Comparison of ENCODE assay signal across 8 cellular contexts in genomic region chr4:150078996-150079581, GRCh38. TPM values are rescaled to one million over a fixed set of nuclear protein-coding genes. Genes with fewer than 3 reads are reported as not detected.
DNase-seq lines count a peak whose midpoint lies in the region; ATAC-seq and TF ChIP-seq lines count a peak whose summit lies in the region.

No MANE protein-coding gene starts in this region.

- peaks cover 12% of the 10 kb centered on the region; the same call in 1 of the 2 replicates for H3K27me3 ChIP-seq in H9 (ENCODE audit: insufficient read depth, low read length)
- H3K27me3 ChIP-seq in iPS DF 6.9 (ENCODE audit: control insufficient read depth, insufficient read depth, low read length) = peaks cover 10% of the 10 kb centered on the region; the same call in 1 of the 2 replicates
- H3K27me3 ChIP-seq in gastrocnemius medialis = peaks cover 0 to 5% (median 2%) of the 10 kb centered on the region in 3 donors

- peak overlapping the region; percentile 57 to 81 for H3K4me3 Mint-ChIP-seq in H9

- WGBS in H9 (ENCODE audit: extremely low coverage, insufficient read length, low lambda C conversion rate) = no CpG with 5 or more reads among the region's 54 CpGs
- whole genome bisulfite sequencing in iPS DF 6.9 (ENCODE audit: insufficient coverage, insufficient read length) = no CpG with 5 or more reads among the region's 54 CpGs

- H4K91ac ChIP-seq in H9 (ENCODE audit: insufficient read length, low read depth, low read length) = no peak overlapping the region

- H2BK12ac ChIP-seq in H9 (ENCODE audit: insufficient read length, low read depth, low read length) = no peak overlapping the region

- ATAC-seq in gastrocnemius medialis (peak in 1 of 2 donors; percentile 53), GM21528 (IDR thresholded peaks at IDR 0.05; ENCODE audit: low FRiP score, unreplicated experiment) (no peak)

- no peak overlapping the region for H2BK20ac ChIP-seq in H9 (ENCODE audit: low read depth, low read length, poor library complexity, severe bottlenecking)

- TF ChIP-seq CTCF in H9 (conservative IDR thresholded peaks at IDR 0.05) (no peak), astrocyte of the cerebellum (IDR thresholded peaks at IDR 0.05; ENCODE audit: low read depth, low read length, missing control alignments) (no peak), gastrocnemius medialis (IDR thresholded peaks at IDR 0.05 in 4 of 5, conservative IDR thresholded peaks at IDR 0.05 in 1 of 5) (no peak)

- H2AK5ac ChIP-seq in H9 (ENCODE audit: insufficient read length, low read length) = no peak overlapping the region

- H3K36me3 Mint-ChIP-seq in H9 (ENCODE audit: insufficient read depth in 1 of 3, low read depth in 3 of 3) = no peaks in the 10 kb centered on the region

- no peak overlapping the region for H3T11ph ChIP-seq in H9 (ENCODE audit: low read length)

- H3K36me3 ChIP-seq in iPS DF 6.9 (ENCODE audit: control insufficient read depth, insufficient read depth, low read length) = no peaks in the 10 kb centered on the region
- H3K36me3 ChIP-seq in gastrocnemius medialis = no peaks in the 10 kb centered on the region

- H4K8ac ChIP-seq in H9 (replicated peaks; ENCODE audit: insufficient read length, low read depth, low read length) = no peak overlapping the region

- DNase-seq in GM03348 (ENCODE audit: low spot score) = peak; percentile 65
- peak; percentile 61 for DNase-seq in H9
- DNase-seq in NCI-H460 (ENCODE audit: extremely low read depth, low read depth) = peak; percentile 23
- no peak for DNase-seq in astrocyte of the cerebellum (ENCODE audit: low read depth)
- no peak for DNase-seq in iPS DF 6.9 (ENCODE audit: low read depth, low spot score)
- no peak for DNase-seq in gastrocnemius medialis
- DNase-seq in activated gamma-delta T cell (lab: John Stamatoyannopoulos, UW) = no peak

- H2BK5ac ChIP-seq in H9 (ENCODE audit: insufficient read length, low read length) = no peak overlapping the region

- H3K4ac ChIP-seq in H9 (ENCODE audit: low read depth, low read length) = no peak overlapping the region

- no peaks in the 10 kb centered on the region; a peak in 1 of 5 replicates for H3K9me3 Mint-ChIP-seq in H9

- H2AFZ ChIP-seq in H9 (ENCODE audit: low read length) = no peak overlapping the region

- peak overlapping the region; percentile 63 for H3K4me3 ChIP-seq in astrocyte of the cerebellum (ENCODE audit: low read depth, low read length)
- peak overlapping the region; percentile 64; the same call in 1 of the 2 replicates for H3K4me3 ChIP-seq in iPS DF 6.9 (ENCODE audit: low read length)
- H3K4me3 ChIP-seq in gastrocnemius medialis = peak overlapping the region; percentile 59 to 74 (median 68)

- no peak overlapping the region for H3K56ac ChIP-seq in H9 (ENCODE audit: insufficient read length, low read depth, low read length)

- H3K14ac ChIP-seq in H9 (ENCODE audit: insufficient read depth, low read length) = no peak overlapping the region

- H3K27ac ChIP-seq in H9 (ENCODE audit: insufficient read length, low read depth, low read length) (no peak overlapping the region), iPS DF 6.9 (ENCODE audit: low read length) (no peak overlapping the region), gastrocnemius medialis (peak overlapping the region in 3 of 4 donors; percentile 50 to 64 (median 61))

- H3K27me3 Mint-ChIP-seq in H9 (ENCODE audit: low read depth) = peaks cover 81% of the 10 kb centered on the region

- no peaks in the 10 kb centered on the region for H3K4me1 ChIP-seq in H9 (ENCODE audit: insufficient read depth, low read length)
- H3K4me1 ChIP-seq in iPS DF 6.9 (ENCODE audit: control insufficient read depth, insufficient read depth, low read length) = no peaks in the 10 kb centered on the region
- peaks cover 0 to 4% of the 10 kb centered on the region in 2 donors for H3K4me1 ChIP-seq in gastrocnemius medialis

- H3K27ac Mint-ChIP-seq in H9 = no peak overlapping the region

- H3K4me1 Mint-ChIP-seq in H9 = peaks cover 5 to 8% of the 10 kb centered on the region in 2 experiments

- H3K79me1 ChIP-seq in H9 (ENCODE audit: insufficient read depth, low read depth, low read length, poor library complexity, severe bottlenecking) = no peaks in the 10 kb centered on the region

- H4K20me1 ChIP-seq in H9 (ENCODE audit: control insufficient read depth, insufficient read depth, insufficient read length) = no peaks in the 10 kb centered on the region

- H3K9ac ChIP-seq in H9 (ENCODE audit: extremely low read depth, insufficient read length, low read length) = no peak overlapping the region

- peak overlapping the region; percentile 38 for H3K4me2 ChIP-seq in H9 (ENCODE audit: insufficient read depth, insufficient read length, low read length)

- in situ Hi-C loops in astrocyte of the cerebellum (cut with HindIII; ENCODE audit: low sequenced_read_pairs) = no loop called here
- in situ Hi-C loops in gastrocnemius medialis (cut with MboI; ENCODE audit: low sequenced_read_pairs in 4 of 4) = no loop called here

- no peak overlapping the region for H3K23ac ChIP-seq in H9 (ENCODE audit: insufficient read length, low read depth, low read length)

- H2BK120ac ChIP-seq in H9 (ENCODE audit: low read depth, low read length, poor library complexity, severe bottlenecking) = no peak overlapping the region

- H4K5ac ChIP-seq in H9 (ENCODE audit: insufficient read length, low read depth, low read length) = no peak overlapping the region

- H2BK15ac ChIP-seq in H9 (ENCODE audit: low read depth, low read length) = no peak overlapping the region

- H3K23me2 ChIP-seq in H9 (ENCODE audit: insufficient read length, low read depth, low read length, poor library complexity, severe bottlenecking) = no peaks in the 10 kb centered on the region

- H3K9me3 ChIP-seq in H9 (ENCODE audit: control insufficient read depth, low read depth, low read length) (no peaks in the 10 kb centered on the region), iPS DF 6.9 (ENCODE audit: control insufficient read depth, insufficient read depth, low read length) (no peaks in the 10 kb centered on the region), gastrocnemius medialis (no peaks in the 10 kb centered on the region)

- no peaks in the 10 kb centered on the region for H3K79me2 ChIP-seq in H9 (ENCODE audit: insufficient read depth, low read length)

- intact Hi-C loops in gastrocnemius medialis (cut with DNase I; ENCODE audit: low total_unique reads) = loop anchor here (10.0 kb wide), 1 partner anchor 126 kb away; no protein-coding TSS in a partner anchor

- TF ChIP-seq POLR2A in gastrocnemius medialis (IDR thresholded peaks at IDR 0.05) = no peak

- no peak overlapping the region for H3K18ac ChIP-seq in H9 (ENCODE audit: insufficient read length, low read depth, low read length)

RNA-seq across cellular contexts. Expression of gene DCLK2, which starts 0.8 kb away (rescaled TPM):
- total RNA-seq in H9 (2021) = 0.33 and 0.39 TPM in 2 replicates
- total RNA-seq in NCI-H460 (2014; rRNA removed; shearing (Covaris generic)) = 12.0 and 12.8 TPM in 2 replicates
- 17.6 and 18.9 TPM in 2 replicates for polyA plus RNA-seq in NCI-H460 (2014; cell fraction: nucleus; rRNA removed)
- under 1 TPM; 0.29 to 0.97 (median 0.47) TPM for total RNA-seq in gastrocnemius medialis

Comparison
In these comparisons a context has a peak if more than half of its experiments do, and no peak if none do; other contexts are left out.
1. DNase-seq: peak in GM03348 (single experiment), H9 (single experiment) and NCI-H460 (single experiment); none in astrocyte of the cerebellum (single experiment), iPS DF 6.9 (single experiment), gastrocnemius medialis (0 of 2) and activated gamma-delta T cell (single experiment).
2. H3K27ac ChIP-seq: peak in gastrocnemius medialis (3 of 4); none in H9 (single experiment) and iPS DF 6.9 (single experiment).
3. Peak in every context shown above with its lines, with median percentiles within 50 percentile points of each other: H3K4me3 ChIP-seq.